11 cellular contexts compared by ENCODE assay signal in genomic region chr10:63260860-63261251, GRCh38.
DNase-seq lines count a peak whose midpoint lies in the region; ATAC-seq lines count a peak whose summit lies in the region.
"Had no signal": no experiment of that assay in that cellular context is flagged by ENCODE, and none has a peak within 500 bp of the region (broad histone marks: within the 10 kb centered on the region; RNA-seq: fewer than 3 reads in every experiment).

No MANE protein-coding gene starts in this region.

- H3K4me1 Mint-ChIP-seq in stimulated activated naive CD8-positive, alpha-beta T cell treated with anti-CD3 and anti-CD28 coated beads, Interleukin-15, Interleukin-2, amounts not matched to agents 100 ng/mL and 50 ng/mL, for 24 hours (ENCODE audit: low read depth) = peaks cover 82% of the 10 kb centered on the region
- H3K4me1 Mint-ChIP-seq in T-helper 17 cell = peaks cover 47% of the 10 kb centered on the region

- no peak for DNase-seq in stimulated activated naive CD8-positive, alpha-beta T cell treated with anti-CD3 and anti-CD28 coated beads, Interleukin-15, Interleukin-2, amounts not matched to agents 100 U/mL and 50 U/mL, for 24 hours
- DNase-seq in T-helper 17 cell (no peak), medulla oblongata (ENCODE audit: extremely low spot score) (peak; percentile 74), C1 segment of cervical spinal cord (lab: John Stamatoyannopoulos, UW) (no peak)
- DNase-seq in activated CD4-positive, CD25-positive, alpha-beta regulatory T cell (lab: John Stamatoyannopoulos, UW) = no peak
- DNase-seq in activated CD4-positive, alpha-beta T cell treated with anti-CD3 and anti-CD28 coated beads, Interleukin-2, amount 50 U/mL, for 4 hours = no peak
- DNase-seq: effector CD4-positive, alpha-beta T cell; hypothalamus; stimulated activated CD4-positive, alpha-beta T cell treated with anti-CD3 and anti-CD28 coated beads, Interleukin-12 subunit alpha, Interleukin-12 subunit beta, amount 100 ng/mL, for 4 hours had no signal

- H3K9me3 Mint-ChIP-seq in stimulated activated naive CD8-positive, alpha-beta T cell treated with anti-CD3 and anti-CD28 coated beads, Interleukin-15, Interleukin-2, amounts not matched to agents 100 ng/mL and 50 ng/mL, for 24 hours = no peaks in the 10 kb centered on the region

- no peaks in the 10 kb centered on the region for H3K27me3 Mint-ChIP-seq in stimulated activated naive CD8-positive, alpha-beta T cell treated with anti-CD3 and anti-CD28 coated beads, Interleukin-15, Interleukin-2, amounts not matched to agents 100 ng/mL and 50 ng/mL, for 24 hours
- no peaks in the 10 kb centered on the region for H3K27me3 Mint-ChIP-seq in T-helper 17 cell

- peaks cover 27% of the 10 kb centered on the region for H3K36me3 Mint-ChIP-seq in stimulated activated naive CD8-positive, alpha-beta T cell treated with anti-CD3 and anti-CD28 coated beads, Interleukin-15, Interleukin-2, amounts not matched to agents 100 ng/mL and 50 ng/mL, for 24 hours (ENCODE audit: low read depth)
- H3K36me3 Mint-ChIP-seq in T-helper 17 cell (ENCODE audit: low read depth) = peaks cover 12% of the 10 kb centered on the region

- no peaks in the 10 kb centered on the region for H3K9me3 ChIP-seq in T-helper 17 cell (ENCODE audit: control insufficient read depth, low read length, poor library complexity, severe bottlenecking)

- peak overlapping the region; percentile 24 for H3K4me3 Mint-ChIP-seq in stimulated activated naive CD8-positive, alpha-beta T cell treated with anti-CD3 and anti-CD28 coated beads, Interleukin-15, Interleukin-2, amounts not matched to agents 100 ng/mL and 50 ng/mL, for 24 hours
- peak overlapping the region; percentile 70 for H3K4me3 Mint-ChIP-seq in T-helper 17 cell

- no peak for ATAC-seq in stimulated activated naive CD8-positive, alpha-beta T cell treated with anti-CD3 and anti-CD28 coated beads, Interleukin-15, Interleukin-2, amounts not matched to agents 100 U/mL and 50 U/mL, for 24 hours
- ATAC-seq in T-helper 17 cell = no peak
- ATAC-seq in GM19035 (IDR thresholded peaks at IDR 0.05; ENCODE audit: unreplicated experiment) = no peak

- H3K27ac Mint-ChIP-seq in stimulated activated naive CD8-positive, alpha-beta T cell treated with anti-CD3 and anti-CD28 coated beads, Interleukin-15, Interleukin-2, amounts not matched to agents 100 ng/mL and 50 ng/mL, for 24 hours = peak overlapping the region; percentile 79
- H3K27ac Mint-ChIP-seq in T-helper 17 cell = peak overlapping the region; percentile 47
